ENCODE assay signal across 30 cellular contexts in genomic region chr6:49539102-49539501, GRCh38. TPM values are rescaled to one million over a fixed set of nuclear protein-coding genes. Genes with fewer than 3 reads are reported as not detected.
"Had no signal": no experiment of that assay in that cellular context is flagged by ENCODE, and none has a peak within 500 bp of the region (broad histone marks: within the 10 kb centered on the region; RNA-seq: fewer than 3 reads in every experiment).

No MANE protein-coding gene starts in this region.

- H3K79me2 ChIP-seq: hepatocyte had no signal

- H3K4me2 ChIP-seq: hepatocyte had no signal

- H3K9me3 ChIP-seq: esophagus muscularis mucosa, gastroesophageal sphincter, heart left ventricle, ovary, psoas muscle, suprapubic skin, vagina had no signal

- H2AFZ ChIP-seq: hepatocyte had no signal

- H3K27me3 ChIP-seq: esophagus muscularis mucosa, foreskin keratinocyte, gastroesophageal sphincter, heart left ventricle, hepatocyte, ovary, suprapubic skin, vagina had no signal

- H3K4me1 ChIP-seq: esophagus muscularis mucosa, gastroesophageal sphincter, heart left ventricle, psoas muscle had no signal

- DNase-seq: effector CD8-positive, alpha-beta T cell; endodermal cell; foreskin keratinocyte; heart left ventricle; kidney; natural killer cell; occipital lobe; ovary; posterior cingulate gyrus; psoas muscle; right cardiac atrium; stimulated activated CD4-positive, alpha-beta T cell treated with anti-CD3 and anti-CD28 coated beads, Interleukin-15, amount 100 ng/mL, for 24 hours; stimulated activated CD4-positive, alpha-beta T cell treated with anti-CD3 and anti-CD28 coated beads, Interleukin-2, amount 100 ng/mL, for 48 hours; stimulated activated naive B cell treated with anti-CD40 and anti-IgM and Interleukin-4, amounts not matched to agents 10 μg/mL and 1 μg/mL and 100 μg/mL, for 72 hours; trophoblast cell had no signal

- H3K36me3 ChIP-seq: esophagus muscularis mucosa, gastroesophageal sphincter, heart left ventricle, ovary, suprapubic skin, vagina had no signal

- H3K4me3 ChIP-seq: esophagus muscularis mucosa, gastroesophageal sphincter, heart left ventricle, hepatocyte, lung, ovary, psoas muscle, skin epidermis, suprapubic skin, vagina had no signal

- ATAC-seq: foreskin keratinocyte; gastroesophageal sphincter; heart left ventricle; left lobe of liver; natural killer cell; psoas muscle; right cardiac atrium; stimulated activated naive B cell treated with anti-CD40 and anti-IgM and Interleukin-4, amounts not matched to agents 10 μg/mL and 1 μg/mL and 100 μg/mL, for 72 hours had no signal

- H3K27ac ChIP-seq: epithelial cell of prostate, esophagus muscularis mucosa, foreskin keratinocyte, gastroesophageal sphincter, heart left ventricle, hepatocyte, ovary, psoas muscle, skin epidermis, suprapubic skin, vagina had no signal

RNA-seq across cellular contexts. Expression of gene C6orf141, which starts 11.4 kb away (rescaled TPM):
- total RNA-seq: natural killer cell had no signal
- polyA plus RNA-seq: neural cell had no signal

RNA-seq across cellular contexts. Expression of gene GLYATL3, which starts 39.4 kb away (rescaled TPM):
- total RNA-seq: endodermal cell, esophagus muscularis mucosa, fibroblast of lung, foreskin keratinocyte, gastroesophageal sphincter, heart left ventricle, hepatocyte, kidney, left lobe of liver, liver, lung, mononuclear cell, natural killer cell, occipital lobe, ovary, psoas muscle, renal cortical epithelial cell, right cardiac atrium, suprapubic skin, ureter, vagina had no signal
- polyA plus RNA-seq: fibroblast of lung, foreskin keratinocyte, heart left ventricle, hepatocyte, lung, neural cell, ovary, psoas muscle, right cardiac atrium had no signal
